In genomic region chr20:17531537-17532025, GRCh38 we compare ENCODE assay signal across 8 cellular contexts. TPM values are rescaled to one million over a fixed set of nuclear protein-coding genes. Genes with fewer than 3 reads are reported as not detected.
A peak's percentile ranks its signal among the peaks of the same experiment; 100 is the strongest.
DNase-seq lines count a peak whose midpoint lies in the region; ATAC-seq and TF ChIP-seq lines count a peak whose summit lies in the region.

No MANE protein-coding gene starts in this region.

- H3K9me3 ChIP-seq in OCI-LY3 (ENCODE audit: insufficient read depth, low read length), result no peaks in the 10 kb centered on the region
- H3K9me3 ChIP-seq in parathyroid adenoma (ENCODE audit: control insufficient read depth, low read length), result no peaks in the 10 kb centered on the region

- H3K9ac ChIP-seq in OCI-LY3 (ENCODE audit: low read length) (peak overlapping the region; percentile 62), parathyroid adenoma (peak overlapping the region; percentile 23)

- no peaks in the 10 kb centered on the region for H3K9me3 Mint-ChIP-seq in endothelial cell (ENCODE audit: unreplicated experiment)

- no peaks in the 10 kb centered on the region for H3K79me2 ChIP-seq in OCI-LY3 (ENCODE audit: low read length)
- H3K79me2 ChIP-seq in parathyroid adenoma, result no peaks in the 10 kb centered on the region

- H3K4me1 Mint-ChIP-seq in endothelial cell (ENCODE audit: unreplicated experiment), result peaks cover 4% of the 10 kb centered on the region

- peaks cover under 1% of the 10 kb centered on the region; the same call in 1 of the 2 replicates for H4K20me1 ChIP-seq in OCI-LY3 (ENCODE audit: insufficient read depth, low read length)

- no peaks in the 10 kb centered on the region for H3K36me3 ChIP-seq in GM06990 (ENCODE audit: control insufficient read depth, insufficient read depth, low read length)
- H3K36me3 ChIP-seq in OCI-LY3 (replicated peaks; ENCODE audit: low read depth, low read length), result no peaks in the 10 kb centered on the region
- H3K36me3 ChIP-seq in parathyroid adenoma (ENCODE audit: control insufficient read depth, insufficient read depth, low read length), result no peaks in the 10 kb centered on the region

- peak overlapping the region; percentile 75 for H2AFZ ChIP-seq in OCI-LY3 (ENCODE audit: low read depth, low read length)
- H2AFZ ChIP-seq in parathyroid adenoma, result peak overlapping the region; percentile 97

- H3K27me3 ChIP-seq in GM06990 (replicated peaks; ENCODE audit: control insufficient read depth, insufficient read depth, low read length) (no peaks in the 10 kb centered on the region), OCI-LY3 (ENCODE audit: low read depth, low read length) (0 out of 2 replicates have a peak, but pooled peaks cover 10% of the 10 kb centered on the region), parathyroid adenoma (ENCODE audit: control insufficient read depth, insufficient read depth, low read length) (no peaks in the 10 kb centered on the region)

- no peaks in the 10 kb centered on the region for H3K36me3 Mint-ChIP-seq in endothelial cell (ENCODE audit: low read depth, unreplicated experiment)

- H3K4me1 ChIP-seq in OCI-LY3 (ENCODE audit: low read length) (peaks cover 12% of the 10 kb centered on the region), parathyroid adenoma (peaks cover 5% of the 10 kb centered on the region)

- DNase-seq in GM06990 (ENCODE audit: extremely low read depth, insufficient read length), result no peak
- no peak for DNase-seq in endothelial cell (ENCODE audit: low spot score)
- no peak for DNase-seq in SKM-1 treated with dmso at 0.1 percent for 144 hours (lab: John Stamatoyannopoulos, UW; ENCODE audit: unreplicated experiment)
- no peak for DNase-seq in NCI-H524 treated with DMSO at 0.1 percent for 48 hours (lab: John Stamatoyannopoulos, UW)

- no peak for ATAC-seq in HG03469 (IDR thresholded peaks at IDR 0.05; ENCODE audit: unreplicated experiment)
- ATAC-seq in HG03520 (IDR thresholded peaks at IDR 0.05; ENCODE audit: unreplicated experiment), result no peak

- H3K4me2 ChIP-seq in OCI-LY3 (ENCODE audit: low read length) (peak overlapping the region; percentile 82), parathyroid adenoma (ENCODE audit: low read length) (peak overlapping the region; percentile 87)

- H3K4me3 ChIP-seq in GM06990 (replicated peaks; ENCODE audit: low read depth, low read length), result peak overlapping the region; percentile 42
- H3K4me3 ChIP-seq in OCI-LY3 (ENCODE audit: low read length), result peak overlapping the region; percentile 79
- H3K4me3 ChIP-seq in parathyroid adenoma (ENCODE audit: low read depth, low read length), result peak overlapping the region; percentile 63

- H3K4me3 Mint-ChIP-seq in endothelial cell (ENCODE audit: unreplicated experiment), result peak overlapping the region; percentile 94

- TF ChIP-seq CTCF in GM06990 (IDR thresholded peaks at IDR 0.05; ENCODE audit: insufficient read depth, low read length, poor library complexity, severe bottlenecking), result no peak
- no peak for TF ChIP-seq CTCF in OCI-LY3 (IDR thresholded peaks at IDR 0.05; ENCODE audit: low read depth, low read length)
- no peak for TF ChIP-seq CTCF in endothelial cell (IDR thresholded peaks at IDR 0.05; ENCODE audit: unreplicated experiment)
- TF ChIP-seq CTCF in parathyroid adenoma (IDR thresholded peaks at IDR 0.05), result no peak

- H3K27ac Mint-ChIP-seq in endothelial cell (ENCODE audit: unreplicated experiment), result peak overlapping the region; percentile 77

- peaks cover 6% of the 10 kb centered on the region for H3K27me3 Mint-ChIP-seq in endothelial cell (ENCODE audit: unreplicated experiment)

- H3K27ac ChIP-seq in OCI-LY3 (ENCODE audit: low read length) (no peak overlapping the region), parathyroid adenoma (peak overlapping the region; percentile 75)

RNA-seq across cellular contexts. Expression of gene BFSP1, which starts 0.4 kb away (rescaled TPM):
- total RNA-seq in endothelial cell (ENCODE audit: unreplicated experiment), result 3.5 TPM

RNA-seq across cellular contexts. Expression of gene DSTN, which starts 38.3 kb away (rescaled TPM):
- 142 TPM for total RNA-seq in endothelial cell (ENCODE audit: unreplicated experiment)
